ENCODE assay signal across 7 cellular contexts in genomic region chr1:223716302-223716862, GRCh38. TPM values are rescaled to one million over a fixed set of nuclear protein-coding genes. Genes with fewer than 3 reads are reported as not detected.
DNase-seq lines count a peak whose midpoint lies in the region; ATAC-seq lines count a peak whose summit lies in the region.

No MANE protein-coding gene starts in this region.

- ATAC-seq in GM19025 (IDR thresholded peaks at IDR 0.05; ENCODE audit: low read depth, unreplicated experiment), result peak; percentile 37
- ATAC-seq in HG02973 (IDR thresholded peaks at IDR 0.05; ENCODE audit: unreplicated experiment), result peak; percentile 34

- H3K4me3 Mint-ChIP-seq in T-helper 1 cell treated with Interleukin-12 subunit alpha and Interleukin-12 subunit beta and Interleukin-4 antibody, amounts not matched to agents 30 μg/mL and 1 μg/mL, for 36 hours, result peak overlapping the region; percentile 86

- H3K27ac Mint-ChIP-seq in T-helper 1 cell treated with Interleukin-12 subunit alpha and Interleukin-12 subunit beta and Interleukin-4 antibody, amounts not matched to agents 30 μg/mL and 1 μg/mL, for 36 hours, result peak overlapping the region; percentile 97

- H3K36me3 Mint-ChIP-seq in T-helper 1 cell treated with Interleukin-12 subunit alpha and Interleukin-12 subunit beta and Interleukin-4 antibody, amounts not matched to agents 30 μg/mL and 1 μg/mL, for 36 hours (ENCODE audit: low read depth), result peaks cover 53% of the 10 kb centered on the region

- H3K4me1 Mint-ChIP-seq in T-helper 1 cell treated with Interleukin-12 subunit alpha and Interleukin-12 subunit beta and Interleukin-4 antibody, amounts not matched to agents 30 μg/mL and 1 μg/mL, for 36 hours (ENCODE audit: low read depth), result peaks cover 66% of the 10 kb centered on the region

- peak; percentile 33 to 37 for DNase-seq in stimulated activated CD8-positive, alpha-beta memory T cell treated with anti-CD3 and anti-CD28 coated beads, Interleukin-2, amount 100 ng/mL, for 1 hour (ENCODE audit: low read depth in 2 of 2)
- DNase-seq in SK-N-DZ (ENCODE audit: low spot score) (no peak), AG08395 (ENCODE audit: low spot score) (no peak)

- H3K9me3 Mint-ChIP-seq in T-helper 1 cell treated with Interleukin-12 subunit alpha and Interleukin-12 subunit beta and Interleukin-4 antibody, amounts not matched to agents 30 μg/mL and 1 μg/mL, for 36 hours, result no peaks in the 10 kb centered on the region

- H3K27me3 Mint-ChIP-seq in T-helper 1 cell treated with Interleukin-12 subunit alpha and Interleukin-12 subunit beta and Interleukin-4 antibody, amounts not matched to agents 30 μg/mL and 1 μg/mL, for 36 hours (ENCODE audit: low read depth), result no peaks in the 10 kb centered on the region

- H3K27ac ChIP-seq in cingulate gyrus (ENCODE audit: low read depth, low read length), result peak overlapping the region; percentile 7

RNA-seq across cellular contexts. Expression of gene CAPN2, which starts 4.0 kb away (rescaled TPM):
- polyA plus RNA-seq in SK-N-DZ (2014; cell fraction: cytosol; rRNA removed), result 38.3 and 39.7 TPM in 2 replicates
- 44.2 and 50.2 TPM in 2 replicates for polyA plus RNA-seq in SK-N-DZ (2014; cell fraction: nucleus; rRNA removed)

RNA-seq across cellular contexts. Expression of gene CAPN8, which starts 50.9 kb away (rescaled TPM):
- polyA plus RNA-seq in SK-N-DZ (2014; cell fraction: cytosol; rRNA removed), result not detected in 2 replicates
- not detected in 2 replicates for polyA plus RNA-seq in SK-N-DZ (2014; cell fraction: nucleus; rRNA removed)

Comparison
In these comparisons a context has a peak if more than half of its experiments do, and no peak if none do; other contexts are left out.
1. DNase-seq: peak in stimulated activated CD8-positive, alpha-beta memory T cell treated with anti-CD3 and anti-CD28 coated beads, Interleukin-2, amount 100 ng/mL, for 1 hour (2 of 2); none in SK-N-DZ (single experiment) and AG08395 (single experiment).